8 cellular contexts compared by ENCODE assay signal in the genomic region with DNA sequence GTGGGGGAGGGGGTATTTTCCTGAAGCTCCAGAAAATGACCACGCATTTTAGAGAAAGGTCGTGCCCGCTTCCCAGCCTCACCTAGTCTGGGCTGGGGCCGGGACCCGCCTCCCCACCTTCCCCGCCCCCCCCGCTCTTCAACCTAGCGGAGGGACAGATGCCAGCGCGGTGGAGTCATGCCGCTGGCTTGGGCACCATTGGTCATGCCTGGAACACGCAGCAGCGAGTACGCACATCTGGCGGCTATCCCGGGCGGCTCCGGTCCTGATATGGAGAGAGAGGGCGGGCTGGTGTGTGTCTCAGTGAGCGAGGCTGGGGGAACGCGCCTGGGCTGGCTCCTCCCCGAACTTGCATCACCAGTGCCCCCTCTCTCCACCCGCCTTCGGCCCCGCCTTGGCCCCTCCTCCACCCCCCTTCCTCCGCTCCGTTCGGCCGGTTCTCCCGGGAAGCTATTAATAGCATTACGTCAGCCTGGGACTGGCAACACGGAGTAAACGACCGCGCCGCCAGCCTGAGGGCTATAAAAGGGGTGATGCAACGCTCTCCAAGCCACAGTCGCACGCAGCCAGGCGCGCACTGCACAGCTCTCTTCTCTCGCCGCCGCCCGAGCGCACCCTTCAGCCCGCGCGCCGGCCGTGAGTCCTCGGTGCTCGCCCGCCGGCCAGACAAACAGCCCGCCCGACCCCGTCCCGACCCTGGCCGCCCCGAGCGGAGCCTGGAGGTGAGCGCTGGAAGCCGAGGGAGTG. TPM values are rescaled to one million over a fixed set of nuclear protein-coding genes. Genes with fewer than 3 reads are reported as not detected.
DNase-seq lines count a peak whose midpoint lies in the region; ATAC-seq lines count a peak whose summit lies in the region.

A gene with protein sequence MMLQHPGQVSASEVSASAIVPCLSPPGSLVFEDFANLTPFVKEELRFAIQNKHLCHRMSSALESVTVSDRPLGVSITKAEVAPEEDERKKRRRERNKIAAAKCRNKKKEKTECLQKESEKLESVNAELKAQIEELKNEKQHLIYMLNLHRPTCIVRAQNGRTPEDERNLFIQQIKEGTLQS (plus strand): TSS at position 553 of the 747 bp plus-strand sequence. CDS start 6,261 bp downstream, outside the sequence.

- H3K27me3 Mint-ChIP-seq in activated CD4-positive, alpha-beta T cell treated with anti-CD3 and anti-CD28 coated beads, Interleukin-2, amount 10 ng/mL, durations not matched to agents 7 days and 5 days: peaks cover 37% of the 10 kb centered on the region

- H3K9me3 Mint-ChIP-seq in activated CD4-positive, alpha-beta T cell treated with anti-CD3 and anti-CD28 coated beads, Interleukin-2, amount 10 ng/mL, durations not matched to agents 7 days and 5 days: no peaks in the 10 kb centered on the region

- peak within 1 kb of the TSS; percentile 98 for H3K27ac Mint-ChIP-seq in activated CD4-positive, alpha-beta T cell treated with anti-CD3 and anti-CD28 coated beads, Interleukin-2, amount 10 ng/mL, durations not matched to agents 7 days and 5 days

- POLR2A ChIA-PET in activated CD4-positive, alpha-beta T cell treated with anti-CD3 and anti-CD28 coated beads, Interleukin-2, amount 10 ng/mL, durations not matched to agents 7 days and 5 days (lab: Charles Lee): interaction anchor here (0.6 to 1.0 kb wide), 9 partner anchors 21 to 698 kb away, joined by 3 to 6 read pairs (median 3); no protein-coding TSS in a partner anchor

- H3K4me1 Mint-ChIP-seq in activated CD4-positive, alpha-beta T cell treated with anti-CD3 and anti-CD28 coated beads, Interleukin-2, amount 10 ng/mL, durations not matched to agents 7 days and 5 days: peaks cover 58% of the 10 kb centered on the region

- CTCF ChIA-PET in activated CD4-positive, alpha-beta T cell treated with anti-CD3 and anti-CD28 coated beads, Interleukin-2, amount 10 ng/mL, durations not matched to agents 7 days and 5 days (lab: Charles Lee): interaction anchor here (0.7 to 2.3 kb wide), 7 partner anchors 11 to 139 kb away, joined by 3 to 10 read pairs (median 4); no protein-coding TSS in a partner anchor

- H3K36me3 Mint-ChIP-seq in activated CD4-positive, alpha-beta T cell treated with anti-CD3 and anti-CD28 coated beads, Interleukin-2, amount 10 ng/mL, durations not matched to agents 7 days and 5 days (ENCODE audit: low read depth): peaks cover 11% of the 10 kb centered on the region

- peak; percentile 68 for ATAC-seq in GM19328 (IDR thresholded peaks at IDR 0.05; ENCODE audit: unreplicated experiment)
- peak; percentile 43 for ATAC-seq in HG03469 (IDR thresholded peaks at IDR 0.05; ENCODE audit: unreplicated experiment)
- ATAC-seq in left lobe of liver: peak; percentile 81

- H3K4me3 Mint-ChIP-seq in activated CD4-positive, alpha-beta T cell treated with anti-CD3 and anti-CD28 coated beads, Interleukin-2, amount 10 ng/mL, durations not matched to agents 7 days and 5 days: peak within 1 kb of the TSS; percentile 93

- DNase-seq in C1 segment of cervical spinal cord (lab: John Stamatoyannopoulos, UW) (peak; percentile 81 to 100 (median 97)), NCI-H526 (lab: John Stamatoyannopoulos, UW) (peak; percentile 77 to 93), cortex of kidney (lab: John Stamatoyannopoulos, UW) (peak; percentile 84), left lobe of liver (ENCODE audit: low spot score) (peak; percentile 100)
- DNase-seq in activated CD4-positive, alpha-beta T cell treated with anti-CD3 and anti-CD28 coated beads, Interleukin-2, amount 10 ng/mL, durations not matched to agents 7 days and 5 days: peak; percentile 93
- DNase-seq in stimulated activated CD4-positive, alpha-beta T cell treated with anti-CD3 and anti-CD28 coated beads, Interleukin-2, amount 100 ng/mL, for 24 hours: peak; percentile 90 to 93

RNA-seq across cellular contexts. Expression of the gene that starts here (rescaled TPM):
- total RNA-seq in activated CD4-positive, alpha-beta T cell treated with anti-CD3 and anti-CD28 coated beads, Interleukin-2, amount 10 ng/mL, durations not matched to agents 7 days and 5 days: 10 to 100 TPM; 10.0 to 13.0 TPM
- 2.6 TPM for total RNA-seq in left lobe of liver

Comparison
In these comparisons a context has a peak if more than half of its experiments do, and no peak if none do; other contexts are left out.
1. Peak in every context shown above with its lines: DNase-seq and ATAC-seq.